ENCODE assay signal across 1 cellular context in the genomic region with DNA sequence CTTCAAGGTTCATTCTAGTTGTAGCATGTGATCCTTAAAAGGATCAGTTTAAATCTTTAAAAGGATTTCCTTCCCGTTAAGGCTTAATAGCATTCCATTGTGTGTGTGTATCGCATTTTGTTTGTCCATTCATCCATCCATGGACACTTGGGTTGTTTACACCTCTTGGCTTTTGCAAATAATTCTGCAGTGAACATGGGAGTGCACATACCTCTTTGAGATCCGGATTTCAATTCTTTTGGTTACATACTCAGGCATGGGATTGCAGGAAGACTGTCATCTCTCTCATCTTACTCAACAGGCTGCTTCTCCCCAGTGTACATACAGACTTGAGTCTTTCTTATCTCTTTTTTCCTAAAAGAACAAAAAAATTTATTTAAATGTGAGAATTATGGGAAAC.
A peak's percentile ranks its signal among the peaks of the same experiment; 100 is the strongest.
TF ChIP-seq lines count a peak whose summit lies in the region.

No MANE protein-coding gene starts in this region.

TF ChIP-seq in IMR-90, 13 proteins besides CTCF, POLR2A, EP300 and RAD21:
- TF ChIP-seq RCOR1 (IDR thresholded peaks at IDR 0.05; ENCODE audit: insufficient replicate concordance, low read length) = no peak
- peak; percentile 57 for TF ChIP-seq CEBPB (IDR thresholded peaks at IDR 0.05; ENCODE audit: low read depth, low read length)
